In genomic region chr6:162952343-162952871, GRCh38 we compare ENCODE assay signal across 11 cellular contexts.
"Had no signal": no experiment of that assay in that cellular context is flagged by ENCODE, and none has a peak within 500 bp of the region (broad histone marks: within the 10 kb centered on the region; RNA-seq: fewer than 3 reads in every experiment).

No MANE protein-coding gene starts in this region.

- H3K27ac Mint-ChIP-seq: GM23338, H9, HFFc6 had no signal

- FAIRE-seq: H1, H54 had no signal

- H3K9ac ChIP-seq: GM23248 had no signal

- H3K4me2 ChIP-seq: GM23338 had no signal

- H3K4me3 Mint-ChIP-seq: GM23338, H9, HFFc6 had no signal

- DNase-seq: GM23248, GOT3, H7, H9, HCEC 1CT, HFFc6 had no signal

- H3K36me3 ChIP-seq: HAP-1 had no signal

- H3K9me3 Mint-ChIP-seq: GM23338, HFFc6 had no signal

- H3K27ac ChIP-seq: GM23248 had no signal

- H3K9me3 ChIP-seq: HAP-1 had no signal

- ATAC-seq: GM23338, HCT116 had no signal

- H3K4me1 Mint-ChIP-seq: GM23338, H9 had no signal

- H3K4me1 ChIP-seq: HAP-1 had no signal

- H3K4me3 ChIP-seq: GM23248, GM23338, HAP-1 had no signal
